ENCODE assay signal across 8 cellular contexts in the genomic region with DNA sequence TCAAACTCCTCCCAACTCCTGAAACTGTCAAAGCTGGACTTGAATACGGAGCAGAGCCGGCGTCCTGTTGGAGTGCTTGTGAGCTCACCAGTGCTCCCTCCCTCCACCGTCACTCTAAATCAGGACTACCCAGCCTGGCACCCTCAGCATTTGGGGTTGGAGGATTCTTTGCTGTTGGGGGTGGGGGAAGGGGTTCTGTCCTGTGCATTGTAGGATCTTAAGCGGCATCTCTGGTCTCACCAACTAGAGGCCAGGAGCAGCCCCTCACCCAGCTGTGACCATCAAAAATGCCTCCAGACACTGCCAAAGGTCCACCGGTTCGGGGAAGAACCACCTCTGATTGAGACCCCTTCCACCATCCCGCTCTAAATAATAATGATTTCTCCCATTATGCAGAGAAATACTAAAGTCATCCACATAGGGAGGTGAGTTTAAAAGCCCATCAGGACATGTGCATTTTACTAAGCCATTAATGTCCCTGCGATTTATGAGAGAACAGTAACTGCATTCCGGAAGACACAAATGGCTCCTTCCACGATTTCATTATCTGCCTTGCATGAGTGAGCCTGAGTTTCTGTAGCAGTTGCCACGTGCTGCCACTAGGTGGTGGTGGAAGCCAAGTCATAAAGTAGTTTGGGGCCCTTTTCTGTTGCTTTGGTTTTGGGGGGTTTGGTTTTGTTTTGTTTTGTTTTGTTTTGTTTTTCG. TPM values are rescaled to one million over a fixed set of nuclear protein-coding genes. Genes with fewer than 3 reads are reported as not detected.
DNase-seq lines count a peak whose midpoint lies in the region; ATAC-seq, FAIRE-seq and TF ChIP-seq lines count a peak whose summit lies in the region.

No MANE protein-coding gene starts in this region.

- CTCF ChIA-PET in A549 (lab: Yijun Ruan, JAX) = no interaction called here
- CTCF ChIA-PET in activated CD8-positive, alpha-beta memory T cell treated with anti-CD3 and anti-CD28 coated beads, Interleukin-2, amount 10 ng/mL, durations not matched to agents 7 days and 5 days (lab: Charles Lee) = no interaction called here

- DNase-seq in A549 (ENCODE audit: low read depth in 1 of 2, low spot score in 1 of 2) = peak; percentile 28 to 59
- DNase-seq in NCI-H82 treated with DMSO at 0.1 percent for 48 hours (lab: John Stamatoyannopoulos, UW; ENCODE audit: unreplicated experiment) = peak; percentile 17
- peak; percentile 76 for DNase-seq in activated CD8-positive, alpha-beta memory T cell treated with anti-CD3 and anti-CD28 coated beads, Interleukin-2, amount 10 ng/mL, durations not matched to agents 7 days and 5 days
- DNase-seq in epidermal melanocyte (ENCODE audit: insufficient read length, low spot score) = peak; percentile 44
- DNase-seq in myocyte (ENCODE audit: low read depth) = peak; percentile 75
- DNase-seq in stimulated activated CD8-positive, alpha-beta memory T cell treated with anti-CD3 and anti-CD28 coated beads, Interleukin-7, amount 100 ng/mL, for 48 hours (ENCODE audit: extremely low read depth in 1 of 2, low read depth in 1 of 2) = peak; percentile 14 to 32

- H3K27me3 Mint-ChIP-seq in activated CD8-positive, alpha-beta memory T cell treated with anti-CD3 and anti-CD28 coated beads, Interleukin-2, amount 10 ng/mL, durations not matched to agents 7 days and 5 days = no peaks in the 10 kb centered on the region

- H3K27ac ChIP-seq in A549 = no peak overlapping the region

- TF ChIP-seq POLR2A in A549 (IDR thresholded peaks at IDR 0.05; ENCODE audit: low read length) = no peak

- peak in 1 of 2 experiments; percentile 55; a peak in 2 of 6 replicates for ATAC-seq in A549
- ATAC-seq in activated CD8-positive, alpha-beta memory T cell treated with anti-CD3 and anti-CD28 coated beads, Interleukin-2, amount 10 ng/mL, durations not matched to agents 7 days and 5 days = peak; percentile 76
- ATAC-seq in GM21390 (IDR thresholded peaks at IDR 0.05; ENCODE audit: unreplicated experiment) = no peak

- TF ChIP-seq CTCF in A549 (IDR thresholded peaks at IDR 0.05) (no peak; the same call in 2 of the 3 replicates), GM12875 (IDR thresholded peaks at IDR 0.05; ENCODE audit: borderline replicate concordance, insufficient read depth, low read depth, low read length) (peak; percentile 57)

- TF ChIP-seq EP300 in A549 (IDR thresholded peaks at IDR 0.05) = no peak

- no peak overlapping the region for H3K4me2 ChIP-seq in A549

- POLR2A ChIA-PET in A549 (lab: Yijun Ruan, JAX) = no interaction called here

- FAIRE-seq in A549 (lab: Jason Lieb, UNC) = no peak

- H3K4me3 ChIP-seq in A549 (no peak overlapping the region), GM12875 (ENCODE audit: low read depth, low read length) (no peak overlapping the region)

- H3K4me3 Mint-ChIP-seq in activated CD8-positive, alpha-beta memory T cell treated with anti-CD3 and anti-CD28 coated beads, Interleukin-2, amount 10 ng/mL, durations not matched to agents 7 days and 5 days = peak overlapping the region; percentile 44

- no peaks in the 10 kb centered on the region for H3K4me1 ChIP-seq in A549

- H3K9me3 ChIP-seq in A549 = peaks cover 86% of the 10 kb centered on the region

- H3K36me3 Mint-ChIP-seq in activated CD8-positive, alpha-beta memory T cell treated with anti-CD3 and anti-CD28 coated beads, Interleukin-2, amount 10 ng/mL, durations not matched to agents 7 days and 5 days = peaks cover 11% of the 10 kb centered on the region

- H3K9me3 Mint-ChIP-seq in activated CD8-positive, alpha-beta memory T cell treated with anti-CD3 and anti-CD28 coated beads, Interleukin-2, amount 10 ng/mL, durations not matched to agents 7 days and 5 days (ENCODE audit: low read depth) = peaks cover 13% of the 10 kb centered on the region

- H3K27ac Mint-ChIP-seq in activated CD8-positive, alpha-beta memory T cell treated with anti-CD3 and anti-CD28 coated beads, Interleukin-2, amount 10 ng/mL, durations not matched to agents 7 days and 5 days = peak overlapping the region; percentile 63

- peaks cover 10% of the 10 kb centered on the region for H3K4me1 Mint-ChIP-seq in activated CD8-positive, alpha-beta memory T cell treated with anti-CD3 and anti-CD28 coated beads, Interleukin-2, amount 10 ng/mL, durations not matched to agents 7 days and 5 days

- WGBS in A549 (ENCODE audit: missing lambda C conversion rate) = 32% methylated on average over 13 of the region's 13 CpGs

- TF ChIP-seq RAD21 in A549 (conservative IDR thresholded peaks at IDR 0.05 in 1 of 2, IDR thresholded peaks at IDR 0.05 in 1 of 2) = peak; percentile 46 to 71

TF ChIP-seq in A549, 52 proteins besides CTCF, POLR2A, EP300 and RAD21:
- no peak for TF ChIP-seq HDAC2 (IDR thresholded peaks at IDR 0.05)
- 0 out of 3 replicates have a peak, but pooled peaks have one; percentile 7 for TF ChIP-seq SMC3 (IDR thresholded peaks at IDR 0.05)
TF ChIP-seq in A549: peak in this region for 1.

RNA-seq across cellular contexts. Expression of a gene that starts 16.1 kb away (rescaled TPM):
- polyA plus RNA-seq in A549 (2011; rRNA removed) (not detected in 2 replicates), A549 (2017; fragmentation: RNase III; extraction: RNeasy Plus Mini Kit Qiagen cat#74134 plus additional on column Dnase treatment) (not detected in 3 replicates)
- polyA plus RNA-seq in A549 (2012; cell fraction: cytosol; rRNA removed) = not detected in 2 replicates
- not detected in 2 replicates for polyA plus RNA-seq in A549 (2012; cell fraction: nucleus; rRNA removed)
- not detected in 2 replicates for polyA minus RNA-seq in A549 (2011; rRNA and poly(A)+ RNA removed)
- total RNA-seq in activated CD8-positive, alpha-beta memory T cell treated with anti-CD3 and anti-CD28 coated beads, Interleukin-2, amount 10 ng/mL, durations not matched to agents 7 days and 5 days = not detected
- total RNA-seq in myocyte = 0.05 TPM in 1 of 2 replicates, not detected in the other
- polyA plus RNA-seq in myocyte (2012) = not detected

RNA-seq across cellular contexts. Expression of a gene that starts 41.3 kb away (rescaled TPM):
- polyA plus RNA-seq in A549 (2011; rRNA removed) (not detected in 2 replicates), A549 (2017; fragmentation: RNase III; extraction: RNeasy Plus Mini Kit Qiagen cat#74134 plus additional on column Dnase treatment) (not detected in 3 replicates)
- polyA plus RNA-seq in A549 (2012; cell fraction: cytosol; rRNA removed) = not detected in 2 replicates
- polyA plus RNA-seq in A549 (2012; cell fraction: nucleus; rRNA removed) = not detected in 2 replicates
- not detected in 2 replicates for polyA minus RNA-seq in A549 (2011; rRNA and poly(A)+ RNA removed)
- not detected for total RNA-seq in activated CD8-positive, alpha-beta memory T cell treated with anti-CD3 and anti-CD28 coated beads, Interleukin-2, amount 10 ng/mL, durations not matched to agents 7 days and 5 days
- not detected in 2 replicates for total RNA-seq in myocyte
- polyA plus RNA-seq in myocyte (2012) = not detected

Comparison
In these comparisons a context has a peak if more than half of its experiments do, and no peak if none do; other contexts are left out.
1. DNase-seq: peak in every context shown above with its lines; median percentile 76 in activated CD8-positive, alpha-beta memory T cell treated with anti-CD3 and anti-CD28 coated beads, Interleukin-2, amount 10 ng/mL, durations not matched to agents 7 days and 5 days; 75 in myocyte; 44 in epidermal melanocyte; 44 in A549; 23 in stimulated activated CD8-positive, alpha-beta memory T cell treated with anti-CD3 and anti-CD28 coated beads, Interleukin-7, amount 100 ng/mL, for 48 hours; 17 in NCI-H82 treated with DMSO at 0.1 percent for 48 hours.